Comparison of ENCODE assay signal across 1 cellular context in genomic region chr6:31578461-31579118, GRCh38.
TF ChIP-seq lines count a peak whose summit lies in the region.

No MANE protein-coding gene starts in this region.

TF ChIP-seq in H1, 55 proteins besides CTCF, POLR2A, EP300 and RAD21:
- TF ChIP-seq SP4 (IDR thresholded peaks at IDR 0.05; ENCODE audit: low read length) (no peak), CHD2 (IDR thresholded peaks at IDR 0.05; ENCODE audit: low read length) (no peak), FOSL1 (IDR thresholded peaks at IDR 0.05; ENCODE audit: insufficient read depth, low read depth, low read length) (no peak), POLR2AphosphoS5 (IDR thresholded peaks at IDR 0.05; ENCODE audit: low read depth, low read length) (no peak), RFX5 (IDR thresholded peaks at IDR 0.05; ENCODE audit: borderline replicate concordance, low read depth, low read length) (no peak)
